Comparison of ENCODE assay signal across 12 cellular contexts in genomic region chr7:99314504-99314903, GRCh38. TPM values are rescaled to one million over a fixed set of nuclear protein-coding genes. Genes with fewer than 3 reads are reported as not detected.
DNase-seq lines count a peak whose midpoint lies in the region; TF ChIP-seq lines count a peak whose summit lies in the region.
"Had no signal": no experiment of that assay in that cellular context is flagged by ENCODE, and none has a peak within 500 bp of the region (broad histone marks: within the 10 kb centered on the region; RNA-seq: fewer than 3 reads in every experiment).

No MANE protein-coding gene starts in this region.

- CTCF ChIA-PET in activated naive CD4-positive, alpha-beta T cell treated with anti-CD3 and anti-CD28 coated beads for 36 hours (lab: Charles Lee), result interaction anchor here (1.0 to 4.6 kb wide), 4 partner anchors 76 to 375 kb away, joined by 3 to 26 read pairs (median 14); no protein-coding TSS in a partner anchor

- no peak overlapping the region for H2AFZ ChIP-seq in OCI-LY3 (ENCODE audit: low read depth, low read length)

- H3K27ac ChIP-seq in OCI-LY3 (ENCODE audit: low read length), result no peak overlapping the region
- peak overlapping the region; percentile 55 for H3K27ac ChIP-seq in epithelial cell of prostate
- peak overlapping the region in 1 of 5 donors; percentile 19 for H3K27ac ChIP-seq in stomach
- H3K27ac ChIP-seq in tibial artery, result no peak overlapping the region
- H3K27ac ChIP-seq: BLaER1 treated with 17β-estradiol and CSF1 and Interleukin-3, amounts not matched to agents 10 nM and 100 nM; WERI-Rb-1 had no signal

- no peak for TF ChIP-seq POLR2A in stomach (IDR thresholded peaks at IDR 0.05)

- intact Hi-C loops in activated naive CD4-positive, alpha-beta T cell treated with anti-CD3 and anti-CD28 coated beads for 36 hours (cut with micrococcal nuclease), result loop anchor here (1.0 to 5.0 kb wide), 2 partner anchors 73 to 172 kb away; partner anchors contain the start of gene SMURF1
- intact Hi-C loops in stomach (cut with DNase I; ENCODE audit: low total_unique reads), result loop anchor here (5.0 kb wide), 1 partner anchor 277 kb away; no protein-coding TSS in a partner anchor
- intact Hi-C loops in tibial artery (cut with DNase I; ENCODE audit: low total_unique reads), result loop anchor here (1.0 to 5.0 kb wide), 2 partner anchors 172 to 276 kb away; partner anchors contain the start of gene SMURF1

- peaks cover 12% of the 10 kb centered on the region for H3K4me1 Mint-ChIP-seq in activated naive CD4-positive, alpha-beta T cell treated with anti-CD3 and anti-CD28 coated beads for 36 hours (ENCODE audit: low read depth)
- H3K4me1 Mint-ChIP-seq: brain had no signal

- peak overlapping the region; percentile 4 for H3K27ac Mint-ChIP-seq in activated naive CD4-positive, alpha-beta T cell treated with anti-CD3 and anti-CD28 coated beads for 36 hours

- H3K36me3 Mint-ChIP-seq in activated naive CD4-positive, alpha-beta T cell treated with anti-CD3 and anti-CD28 coated beads for 36 hours (ENCODE audit: low read depth), result peaks cover 3% of the 10 kb centered on the region

- no peaks in the 10 kb centered on the region for H3K9me3 ChIP-seq in OCI-LY3 (ENCODE audit: insufficient read depth, low read length)
- peaks cover 0 to 7% (median 1%) of the 10 kb centered on the region in 4 donors for H3K9me3 ChIP-seq in stomach
- H3K9me3 ChIP-seq in tibial artery, result peaks cover 0 to 9% (median 0%) of the 10 kb centered on the region in 3 donors

- peak; percentile 15; the same call in 1 of the 2 replicates for TF ChIP-seq CTCF in OCI-LY3 (IDR thresholded peaks at IDR 0.05; ENCODE audit: low read depth, low read length)
- no peak for TF ChIP-seq CTCF in stomach (IDR thresholded peaks at IDR 0.05)
- no peak for TF ChIP-seq CTCF in tibial artery (IDR thresholded peaks at IDR 0.05)

- H3K9ac ChIP-seq in OCI-LY3 (ENCODE audit: low read length), result no peak overlapping the region
- H3K9ac ChIP-seq: BLaER1 treated with 17β-estradiol and CSF1 and Interleukin-3, amounts not matched to agents 10 nM and 100 nM had no signal

- H3K9me3 Mint-ChIP-seq in activated naive CD4-positive, alpha-beta T cell treated with anti-CD3 and anti-CD28 coated beads for 36 hours, result no peaks in the 10 kb centered on the region

- H4K20me1 ChIP-seq in OCI-LY3 (ENCODE audit: insufficient read depth, low read length), result no peaks in the 10 kb centered on the region
- H4K20me1 ChIP-seq: BLaER1 treated with 17β-estradiol and CSF1 and Interleukin-3, amounts not matched to agents 10 nM and 100 nM had no signal

- peak overlapping the region; percentile 29; the same call in 1 of the 2 replicates for H3K4me3 ChIP-seq in OCI-LY3 (ENCODE audit: low read length)
- no peak overlapping the region for H3K4me3 ChIP-seq in stomach
- no peak overlapping the region for H3K4me3 ChIP-seq in tibial artery
- H3K4me3 ChIP-seq: BLaER1 treated with 17β-estradiol and CSF1 and Interleukin-3, amounts not matched to agents 10 nM and 100 nM had no signal

- H3K27me3 ChIP-seq in OCI-LY3 (ENCODE audit: low read depth, low read length) (no peaks in the 10 kb centered on the region; the same call in none of the 2 replicates), stomach (no peaks in the 10 kb centered on the region), tibial artery (no peaks in the 10 kb centered on the region)
- H3K27me3 ChIP-seq: BLaER1 treated with 17β-estradiol and CSF1 and Interleukin-3, amounts not matched to agents 10 nM and 100 nM had no signal

- no peak overlapping the region for H3K4me3 Mint-ChIP-seq in activated naive CD4-positive, alpha-beta T cell treated with anti-CD3 and anti-CD28 coated beads for 36 hours
- H3K4me3 Mint-ChIP-seq: brain had no signal

- peaks cover 16% of the 10 kb centered on the region for H3K4me1 ChIP-seq in OCI-LY3 (ENCODE audit: low read length)
- peaks cover 0 to 12% (median 4%) of the 10 kb centered on the region in 4 donors for H3K4me1 ChIP-seq in stomach
- peaks cover 0 to 22% (median 12%) of the 10 kb centered on the region in 4 donors for H3K4me1 ChIP-seq in tibial artery

- 40 to 62% (median 50%) methylated on average over 7 of the region's 7 CpGs for WGBS in stomach, 5 donors

- H3K79me2 ChIP-seq in OCI-LY3 (ENCODE audit: low read length), result no peaks in the 10 kb centered on the region

- no peaks in the 10 kb centered on the region for H3K27me3 Mint-ChIP-seq in activated naive CD4-positive, alpha-beta T cell treated with anti-CD3 and anti-CD28 coated beads for 36 hours (ENCODE audit: low read depth)

- H3K36me3 ChIP-seq in OCI-LY3 (replicated peaks; ENCODE audit: low read depth, low read length) (no peaks in the 10 kb centered on the region), stomach (no peaks in the 10 kb centered on the region), tibial artery (no peaks in the 10 kb centered on the region)
- H3K36me3 ChIP-seq: WERI-Rb-1 had no signal

- no peak for TF ChIP-seq EP300 in stomach (IDR thresholded peaks at IDR 0.05)

- peak overlapping the region; percentile 23 for H3K4me2 ChIP-seq in OCI-LY3 (ENCODE audit: low read length)
- H3K4me2 ChIP-seq: BLaER1 treated with 17β-estradiol and CSF1 and Interleukin-3, amounts not matched to agents 10 nM and 100 nM had no signal

- peak; percentile 80 for DNase-seq in activated naive CD4-positive, alpha-beta T cell treated with anti-CD3 and anti-CD28 coated beads for 36 hours
- no peak for DNase-seq in activated naive CD4-positive, alpha-beta T cell (lab: John Stamatoyannopoulos, UW)
- DNase-seq in epithelial cell of prostate (ENCODE audit: low read depth, low spot score), result peak; percentile 74
- peak; percentile 41 for DNase-seq in stomach
- DNase-seq in GOT3 (lab: John Stamatoyannopoulos, UW), result no peak
- no peak for DNase-seq in dedifferentiated amniotic fluid mesenchymal stem cell (ENCODE audit: extremely low spot score)
- DNase-seq in tibial artery, result no peak
- DNase-seq: WERI-Rb-1 had no signal

RNA-seq across cellular contexts. Expression of gene ARPC1A, which starts 11.2 kb away (rescaled TPM):
- 10 to 100 TPM; 41.5 to 47.7 TPM for total RNA-seq in activated naive CD4-positive, alpha-beta T cell treated with anti-CD3 and anti-CD28 coated beads for 36 hours
- total RNA-seq in stomach, result 100 to 1,000 TPM in 4 of 5 donors, 10 to 100 TPM in 1; 93.3 to 220 (median 117) TPM
- 100 to 1,000 TPM; 165 to 344 (median 257) TPM for polyA plus RNA-seq in stomach

RNA-seq across cellular contexts. Expression of gene MYH16, which starts 41.9 kb away (rescaled TPM):
- not detected for total RNA-seq in activated naive CD4-positive, alpha-beta T cell treated with anti-CD3 and anti-CD28 coated beads for 36 hours
- under 1 TPM in 1 of 5 donors, not detected in 4; 0.37 TPM for total RNA-seq in stomach
- polyA plus RNA-seq in stomach, result under 1 TPM in 1 of 3 donors, not detected in 2; 0.05 TPM
- total RNA-seq: osteoblast had no signal

Comparison
In these comparisons a context has a peak if more than half of its experiments do, and no peak if none do; other contexts are left out.
1. DNase-seq: peak in activated naive CD4-positive, alpha-beta T cell treated with anti-CD3 and anti-CD28 coated beads for 36 hours (single experiment), epithelial cell of prostate (single experiment) and stomach (single experiment); none in activated naive CD4-positive, alpha-beta T cell (0 of 4), GOT3 (single experiment), dedifferentiated amniotic fluid mesenchymal stem cell (single experiment) and tibial artery (0 of 2).